Comparison of ENCODE assay signal across 19 cellular contexts in genomic region chr12:55698965-55699364, GRCh38. TPM values are rescaled to one million over a fixed set of nuclear protein-coding genes. Genes with fewer than 3 reads are reported as not detected.
DNase-seq lines count a peak whose midpoint lies in the region; ATAC-seq, FAIRE-seq and TF ChIP-seq lines count a peak whose summit lies in the region.
"Had no signal": no experiment of that assay in that cellular context is flagged by ENCODE, and none has a peak within 500 bp of the region (broad histone marks: within the 10 kb centered on the region; RNA-seq: fewer than 3 reads in every experiment).

No MANE protein-coding gene starts in this region.

- TF ChIP-seq EP300 in esophagus muscularis mucosa (IDR thresholded peaks at IDR 0.05) (no peak), sigmoid colon (IDR thresholded peaks at IDR 0.05) (no peak), transverse colon (IDR thresholded peaks at IDR 0.05; ENCODE audit: low read depth) (no peak)

- POLR2A ChIA-PET in GM10248 (lab: Yijun Ruan, JAX) = no interaction called here

- peaks cover 30 to 59% (median 48%) of the 10 kb centered on the region in 4 donors for H3K4me1 ChIP-seq in esophagus muscularis mucosa
- H3K4me1 ChIP-seq in sigmoid colon = peaks cover 0 to 49% (median 37%) of the 10 kb centered on the region in 4 donors
- H3K4me1 ChIP-seq in transverse colon = peaks cover 0 to 9% (median 0%) of the 10 kb centered on the region in 4 donors

- TF ChIP-seq CTCF in esophagus muscularis mucosa (IDR thresholded peaks at IDR 0.05) (no peak), sigmoid colon (IDR thresholded peaks at IDR 0.05) (no peak), transverse colon (IDR thresholded peaks at IDR 0.05) (no peak), GM10248 (IDR thresholded peaks at IDR 0.05; ENCODE audit: control extremely low read depth, extremely low read depth, low read depth, missing control alignments) (no peak)

- intact Hi-C loops in left ventricle myocardium superior (cut with micrococcal nuclease) = no loop called here
- intact Hi-C loops in Right ventricle myocardium inferior (cut with DNase I) = no loop called here
- intact Hi-C loops in esophagus muscularis mucosa (cut with DNase I) = no loop called here
- intact Hi-C loops in sigmoid colon (cut with DNase I) = no loop called here
- intact Hi-C loops in transverse colon (cut with DNase I; ENCODE audit: low total_unique reads) = no loop called here

- CTCF ChIA-PET in GM10248 (lab: Yijun Ruan, JAX) = interaction anchor here (0.9 to 2.0 kb wide), 3 partner anchors 17 to 53 kb away, joined by 3 to 5 read pairs (median 3); a partner anchor contains a TSS

- H3K27me3 ChIP-seq in esophagus muscularis mucosa (no peaks in the 10 kb centered on the region), sigmoid colon (no peaks in the 10 kb centered on the region), transverse colon (no peaks in the 10 kb centered on the region)
- H3K27me3 ChIP-seq: BLaER1 treated with 17β-estradiol and CSF1 and Interleukin-3, amounts not matched to agents 10 nM and 100 nM had no signal

- peak overlapping the region; percentile 9 to 100 (median 30) for H3K27ac ChIP-seq in esophagus muscularis mucosa (replicated peaks in 1 of 4)
- peak overlapping the region; percentile 5 to 100 (median 68) for H3K27ac ChIP-seq in sigmoid colon
- no peak overlapping the region for H3K27ac ChIP-seq in transverse colon
- H3K27ac ChIP-seq: BLaER1 treated with 17β-estradiol and CSF1 and Interleukin-3, amounts not matched to agents 10 nM and 100 nM; KMS-11 had no signal

- peak; percentile 18 for DNase-seq in left ventricle myocardium superior
- DNase-seq in Right ventricle myocardium inferior (ENCODE audit: missing footprints) = no peak
- no peak for DNase-seq in esophagus muscularis mucosa (ENCODE audit: extremely low spot score)
- peak; percentile 63 for DNase-seq in sigmoid colon
- peak; percentile 3 for DNase-seq in transverse colon
- no peak for DNase-seq in GM10248 (ENCODE audit: extremely low spot score)
- no peak for DNase-seq in NCI-H345 treated with DMSO at 0.1 percent for 48 hours (lab: John Stamatoyannopoulos, UW; ENCODE audit: unreplicated experiment)
- DNase-seq in GM12892 (ENCODE audit: insufficient read length) = no peak
- DNase-seq: Calu3; CD8-positive, alpha-beta T cell; DMS53; MV-4-11; NCI-H1694 treated with DMSO at 0.1 percent for 48 hours; NCI-H2107; NCI-H2227 treated with DMSO at 0.1 percent for 48 hours; NCI-H524; NCI-H82 had no signal

- WGBS in esophagus muscularis mucosa = 70% methylated on average over 1 of the region's 1 CpG
- 93 to 95% methylated on average over 1 of the region's 1 CpG for WGBS in sigmoid colon, 2 donors
- WGBS in transverse colon (ENCODE audit: low coverage in 1 of 2), 2 donors = 75 to 100% methylated on average over 1 of the region's 1 CpG

- H3K4me3 ChIP-seq in esophagus muscularis mucosa (no peak overlapping the region), sigmoid colon (no peak overlapping the region), transverse colon (no peak overlapping the region)
- H3K4me3 ChIP-seq: BLaER1 treated with 17β-estradiol and CSF1 and Interleukin-3, amounts not matched to agents 10 nM and 100 nM had no signal

- H3K9me3 ChIP-seq in esophagus muscularis mucosa (no peaks in the 10 kb centered on the region), sigmoid colon (no peaks in the 10 kb centered on the region), transverse colon (no peaks in the 10 kb centered on the region)
- H3K9me3 ChIP-seq: BLaER1 treated with 17β-estradiol and CSF1 and Interleukin-3, amounts not matched to agents 10 nM and 100 nM had no signal

- no peak for ATAC-seq in left ventricle myocardium superior
- no peak for ATAC-seq in Right ventricle myocardium inferior
- ATAC-seq: CD8-positive, alpha-beta T cell had no signal

- FAIRE-seq in GM12892 (lab: Jason Lieb, UNC) = no peak

- in situ Hi-C loops in transverse colon (cut with MboI; ENCODE audit: low pct_ligation_motif_present in 1 of 4, low pct_unique_long_range_greater_than_20kb in 1 of 4, low sequenced_read_pairs in 3 of 4) = no loop called here

- TF ChIP-seq POLR2A in esophagus muscularis mucosa (IDR thresholded peaks at IDR 0.05; ENCODE audit: low read depth) (no peak), sigmoid colon (IDR thresholded peaks at IDR 0.05) (no peak), transverse colon (IDR thresholded peaks at IDR 0.05) (no peak), GM12892 (IDR thresholded peaks at IDR 0.05; ENCODE audit: low read depth, low read length) (no peak)

- H3K36me3 ChIP-seq in esophagus muscularis mucosa (peaks cover 33 to 77% (median 63%) of the 10 kb centered on the region in 4 donors), sigmoid colon (peaks cover 19 to 78% (median 42%) of the 10 kb centered on the region in 4 donors), transverse colon (no peaks in the 10 kb centered on the region)
- H3K36me3 ChIP-seq: BLaER1 treated with 17β-estradiol and CSF1 and Interleukin-3, amounts not matched to agents 10 nM and 100 nM had no signal

RNA-seq across cellular contexts. Expression of gene ITGA7, which starts 8.7 kb away (rescaled TPM):
- total RNA-seq in left ventricle myocardium superior (488 TPM), Right ventricle myocardium inferior (479 TPM), esophagus muscularis mucosa (100 to 1,000 TPM; 155 to 245 (median 218) TPM), sigmoid colon (100 to 1,000 TPM in 3 of 4 donors, 10 to 100 TPM in 1; 66.6 to 588 (median 204) TPM), transverse colon (100 to 1,000 TPM in 1 of 4 donors, 10 to 100 TPM in 3; 14.4 to 125 (median 23.6) TPM)
- 10 to 100 TPM in 1 of 3 donors, 1 to 10 TPM in 2; 1.8 to 21.0 (median 3.6) TPM for polyA plus RNA-seq in sigmoid colon
- polyA plus RNA-seq in GM12892 (2012; ENCODE audit: missing spikeins) = 2.2 TPM

RNA-seq across cellular contexts. Expression of gene BLOC1S1, which starts 16.9 kb away (rescaled TPM):
- total RNA-seq in left ventricle myocardium superior (124 TPM), Right ventricle myocardium inferior (128 TPM), esophagus muscularis mucosa (100 to 1,000 TPM; 159 to 253 (median 196) TPM), sigmoid colon (100 to 1,000 TPM; 173 to 356 (median 317) TPM), transverse colon (100 to 1,000 TPM; 158 to 494 (median 381) TPM)
- 100 to 1,000 TPM; 329 to 655 (median 634) TPM for polyA plus RNA-seq in sigmoid colon
- 87.6 TPM for polyA plus RNA-seq in GM12892 (2012; ENCODE audit: missing spikeins)

RNA-seq across cellular contexts. Expression of gene RDH5, which starts 21.2 kb away (rescaled TPM):
- total RNA-seq in left ventricle myocardium superior (13.5 TPM), Right ventricle myocardium inferior (12.9 TPM), esophagus muscularis mucosa (10 to 100 TPM; 13.8 to 23.0 (median 17.2) TPM), sigmoid colon (10 to 100 TPM; 11.2 to 37.5 (median 32.1) TPM), transverse colon (10 to 100 TPM; 16.5 to 74.4 (median 58.3) TPM)
- polyA plus RNA-seq in sigmoid colon = 10 to 100 TPM in 2 of 3 donors, 1 to 10 TPM in 1; 8.4 to 34.4 (median 27.1) TPM
- 3.9 TPM for polyA plus RNA-seq in GM12892 (2012; ENCODE audit: missing spikeins)

RNA-seq across cellular contexts. Expression of gene CD63, which starts 29.8 kb away (rescaled TPM):
- total RNA-seq in left ventricle myocardium superior (733 TPM), Right ventricle myocardium inferior (790 TPM), esophagus muscularis mucosa (1,000 to 10,000 TPM in 1 of 4 donors, 100 to 1,000 TPM in 3; 742 to 1,177 (median 845) TPM), sigmoid colon (100 to 1,000 TPM; 670 to 933 (median 849) TPM), transverse colon (100 to 1,000 TPM; 427 to 723 (median 581) TPM)
- 1,000 to 10,000 TPM in 1 of 3 donors, 100 to 1,000 TPM in 2; 450 to 1,058 (median 486) TPM for polyA plus RNA-seq in sigmoid colon
- 131 TPM for polyA plus RNA-seq in GM12892 (2012; ENCODE audit: missing spikeins)

RNA-seq across cellular contexts. Expression of gene GDF11, which starts 44.0 kb away (rescaled TPM):
- total RNA-seq in left ventricle myocardium superior (8.9 TPM), Right ventricle myocardium inferior (9.7 TPM), esophagus muscularis mucosa (1 to 10 TPM; 1.7 to 9.0 (median 4.9) TPM), sigmoid colon (10 to 100 TPM in 1 of 4 donors, 1 to 10 TPM in 3; 4.3 to 12.2 (median 4.6) TPM), transverse colon (1 to 10 TPM in 1 of 4 donors, under 1 TPM in 3; 0.37 to 1.7 (median 0.60) TPM)
- polyA plus RNA-seq in sigmoid colon = 1 to 10 TPM; 1.2 to 3.9 (median 2.4) TPM
- polyA plus RNA-seq in GM12892 (2012; ENCODE audit: missing spikeins) = 3.0 TPM

Comparison
In these comparisons a context has a peak if more than half of its experiments do, and no peak if none do; other contexts are left out.
1. DNase-seq: peak in left ventricle myocardium superior (single experiment), sigmoid colon (single experiment) and transverse colon (single experiment); none in Right ventricle myocardium inferior (single experiment), esophagus muscularis mucosa (single experiment), GM10248 (single experiment), NCI-H345 treated with DMSO at 0.1 percent for 48 hours (single experiment) and GM12892 (single experiment).
2. H3K27ac ChIP-seq: peak in esophagus muscularis mucosa (4 of 4) and sigmoid colon (4 of 4); none in transverse colon (0 of 4).